ENCODE assay signal across 26 cellular contexts in the genomic region with DNA sequence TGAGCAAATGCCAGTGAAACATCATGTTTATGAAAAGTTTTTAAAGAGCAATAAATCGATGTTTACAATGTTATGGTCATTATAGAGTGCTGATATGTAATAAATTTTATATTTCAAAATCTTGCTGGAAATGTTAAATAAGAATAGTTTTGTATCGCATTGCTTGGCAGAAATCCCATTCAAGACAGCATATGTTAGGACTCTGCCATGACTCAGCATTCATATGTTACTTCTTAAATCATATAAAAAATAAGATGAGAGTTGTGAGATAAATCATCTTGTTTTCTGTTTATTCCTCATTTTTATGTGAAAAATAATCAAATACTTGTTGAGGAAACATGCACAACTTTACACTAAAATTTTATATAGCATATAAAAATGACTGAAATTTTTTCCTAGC.
DNase-seq lines count a peak whose midpoint lies in the region; TF ChIP-seq lines count a peak whose summit lies in the region.
"Had no signal": no experiment of that assay in that cellular context is flagged by ENCODE, and none has a peak within 500 bp of the region (broad histone marks: within the 10 kb centered on the region; RNA-seq: fewer than 3 reads in every experiment).

No MANE protein-coding gene starts in this region.

- H3K9ac ChIP-seq in Karpas-422 (ENCODE audit: low read length) (no peak overlapping the region), smooth muscle cell (ENCODE audit: low read depth) (no peak overlapping the region)

- H4K20me1 ChIP-seq in Karpas-422 (ENCODE audit: insufficient read depth, low read depth, low read length) (no peaks in the 10 kb centered on the region), smooth muscle cell (ENCODE audit: low read depth) (no peaks in the 10 kb centered on the region)

- TF ChIP-seq CTCF in AG10803 (conservative IDR thresholded peaks at IDR 0.05; ENCODE audit: low read length) (no peak), LNCaP clone FGC (IDR thresholded peaks at IDR 0.05; ENCODE audit: control insufficient read depth, extremely low read depth, insufficient read depth) (no peak), GM13977 (IDR thresholded peaks at IDR 0.05; ENCODE audit: extremely low read depth, insufficient read depth, missing control alignments) (no peak), smooth muscle cell (IDR thresholded peaks at IDR 0.05; ENCODE audit: borderline replicate concordance, insufficient read depth, poor library complexity, severe bottlenecking) (no peak)

- H3K27me3 ChIP-seq in Karpas-422 (ENCODE audit: low read length) (no peaks in the 10 kb centered on the region), smooth muscle cell (ENCODE audit: low read depth) (no peaks in the 10 kb centered on the region)
- H3K27me3 ChIP-seq: adrenal gland, neutrophil had no signal

- H3K9me2 ChIP-seq in Karpas-422 (replicated peaks; ENCODE audit: insufficient read depth, low read length), result no peaks in the 10 kb centered on the region

- DNase-seq in AG10803 (ENCODE audit: low read depth) (peak; percentile 12), LNCaP clone FGC (ENCODE audit: low read depth) (peak; percentile 7), amniotic stem cell (lab: John Stamatoyannopoulos, UW) (peak; percentile 49), fibroblast of peridontal ligament (ENCODE audit: extremely low read depth) (peak; percentile 74), Karpas-422 (no peak), GM13977 (ENCODE audit: low spot score) (no peak), smooth muscle cell (lab: John Stamatoyannopoulos, UW; ENCODE audit: unreplicated experiment) (no peak), AML-193 (lab: John Stamatoyannopoulos, UW) (no peak)
- DNase-seq: activated CD4-positive, CD25-positive, alpha-beta regulatory T cell; activated CD8-positive, alpha-beta T cell treated with anti-CD3 and anti-CD28 coated beads for 36 hours; activated T-cell treated with anti-CD3 and anti-CD28 coated beads for 4 hours; adrenal gland; caudate nucleus; CD4-positive, alpha-beta T cell; DMS153; GF-D8; glutamatergic neuron; mesenchymal stem cell; NCI-H1105; NCI-H2081 treated with DMSO at 0.1 percent for 48 hours; NCI-H524 treated with DMSO at 0.1 percent for 48 hours; stimulated activated CD4-positive, alpha-beta T cell treated with anti-CD3 and anti-CD28 coated beads, Interleukin-1b, Interleukin-23, amount 100 ng/mL, for 48 hours; T-helper 9 cell had no signal

- H3F3A ChIP-seq in smooth muscle cell (ENCODE audit: low read depth), result no peaks in the 10 kb centered on the region

- 87% methylated on average over 2 of the region's 2 CpGs for WGBS in smooth muscle cell (ENCODE audit: low lambda C conversion rate)

- H3K4me1 ChIP-seq in Karpas-422 (ENCODE audit: low read length), result no peaks in the 10 kb centered on the region
- H3K4me1 ChIP-seq in smooth muscle cell (ENCODE audit: low read depth), result no peaks in the 10 kb centered on the region
- H3K4me1 ChIP-seq: adrenal gland, prostate gland had no signal

- H3K79me2 ChIP-seq in Karpas-422 (ENCODE audit: low read length), result no peaks in the 10 kb centered on the region
- no peaks in the 10 kb centered on the region for H3K79me2 ChIP-seq in smooth muscle cell (ENCODE audit: low read depth)

- H3K36me3 ChIP-seq in Karpas-422 (ENCODE audit: insufficient read depth, low read length), result no peaks in the 10 kb centered on the region
- H3K36me3 ChIP-seq in smooth muscle cell (ENCODE audit: low read depth), result no peaks in the 10 kb centered on the region
- H3K36me3 ChIP-seq: adrenal gland, neutrophil, prostate gland had no signal

- H3K9me3 ChIP-seq in Karpas-422 (ENCODE audit: low read length) (no peaks in the 10 kb centered on the region; the same call in 1 of the 2 replicates), smooth muscle cell (replicated peaks; ENCODE audit: low read depth) (peaks cover under 1% of the 10 kb centered on the region)
- H3K9me3 ChIP-seq: adrenal gland, neutrophil, prostate gland had no signal

- H3K4me2 ChIP-seq in Karpas-422 (ENCODE audit: low read depth, low read length, poor library complexity, severe bottlenecking) (no peak overlapping the region), smooth muscle cell (no peak overlapping the region)

- in situ Hi-C loops in GM13977 (cut with MboI; ENCODE audit: low pct_unique_long_range_greater_than_20kb, low sequenced_read_pairs, unreplicated experiment), result no loop called here

- no peak overlapping the region for H2AFZ ChIP-seq in Karpas-422 (ENCODE audit: low read length)
- H2AFZ ChIP-seq in smooth muscle cell (ENCODE audit: low read depth), result no peak overlapping the region

- no peak overlapping the region for H3K27ac ChIP-seq in Karpas-422 (ENCODE audit: low read length)
- no peak overlapping the region for H3K27ac ChIP-seq in smooth muscle cell (ENCODE audit: low read depth)
- H3K27ac ChIP-seq: adrenal gland, neutrophil, prostate gland, RWPE1 had no signal

- no peak overlapping the region for H3K4me3 ChIP-seq in AG10803 (ENCODE audit: low read length)
- H3K4me3 ChIP-seq in LNCaP clone FGC (ENCODE audit: low read depth, low read length), result no peak overlapping the region
- H3K4me3 ChIP-seq in Karpas-422 (ENCODE audit: low read length), result no peak overlapping the region
- no peak overlapping the region for H3K4me3 ChIP-seq in smooth muscle cell
- H3K4me3 ChIP-seq: adrenal gland, prostate gland had no signal

Comparison
In these comparisons a context has a peak if more than half of its experiments do, and no peak if none do; other contexts are left out.
1. DNase-seq: peak in AG10803 (single experiment), LNCaP clone FGC (single experiment), amniotic stem cell (single experiment) and fibroblast of peridontal ligament (single experiment); none in Karpas-422 (single experiment), GM13977 (single experiment), smooth muscle cell (single experiment) and AML-193 (0 of 2).